In the genomic region with DNA sequence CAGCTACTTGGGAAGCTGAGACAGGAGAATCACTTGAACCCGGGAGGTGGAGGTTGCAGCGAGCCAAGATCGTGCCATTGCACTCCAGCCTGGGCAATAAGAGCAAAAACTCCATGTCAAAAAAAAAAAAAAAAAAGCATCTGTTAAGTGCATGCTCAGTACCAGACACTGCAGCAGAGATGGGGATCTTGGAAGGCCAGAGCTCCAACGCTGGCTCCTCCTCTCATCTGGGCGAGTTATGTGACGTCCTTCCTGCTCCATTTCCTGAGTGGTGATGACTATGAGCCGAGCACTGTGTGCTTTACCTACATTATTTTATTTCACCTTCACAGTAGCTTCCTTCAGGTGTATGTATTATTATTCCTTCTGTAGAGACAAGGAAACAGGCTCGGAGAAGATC, we compare ENCODE assay signal across 26 cellular contexts. TPM values are rescaled to one million over a fixed set of nuclear protein-coding genes. Genes with fewer than 3 reads are reported as not detected.
"Had no signal": no experiment of that assay in that cellular context is flagged by ENCODE, and none has a peak within 500 bp of the region (broad histone marks: within the 10 kb centered on the region; RNA-seq: fewer than 3 reads in every experiment).

No MANE protein-coding gene starts in this region.

- H3K9me3 ChIP-seq: MG63, SJSA1 had no signal

- FAIRE-seq: RCC 7860, TTC549 had no signal

- H3K4me3 Mint-ChIP-seq: activated CD4-positive, alpha-beta memory T cell treated with anti-CD3 and anti-CD28 coated beads for 36 hours; activated CD4-positive, alpha-beta T cell treated with anti-CD3 and anti-CD28 coated beads, Interleukin-2, amount 10 ng/mL, durations not matched to agents 7 days and 5 days; activated naive CD8-positive, alpha-beta T cell treated with anti-CD3 and anti-CD28 coated beads for 36 hours; activated T-cell treated with anti-CD3 and anti-CD28 coated beads, Interleukin-2, amount 50 U/mL, for 4 hours had no signal

- H3K27ac Mint-ChIP-seq: activated CD4-positive, alpha-beta memory T cell treated with anti-CD3 and anti-CD28 coated beads for 36 hours; activated CD4-positive, alpha-beta T cell treated with anti-CD3 and anti-CD28 coated beads, Interleukin-2, amount 10 ng/mL, durations not matched to agents 7 days and 5 days; activated naive CD8-positive, alpha-beta T cell treated with anti-CD3 and anti-CD28 coated beads for 36 hours had no signal

- DNase-seq: activated CD4-positive, alpha-beta memory T cell treated with anti-CD3 and anti-CD28 coated beads for 36 hours; activated CD4-positive, alpha-beta T cell treated with anti-CD3 and anti-CD28 coated beads, Interleukin-2, amount 10 ng/mL, durations not matched to agents 7 days and 5 days; activated CD4-positive, CD25-positive, alpha-beta regulatory T cell; activated CD8-positive, alpha-beta memory T cell treated with anti-CD3 and anti-CD28 coated beads for 24 hours; activated effector memory CD4-positive, alpha-beta T cell treated with anti-CD3 and anti-CD28 coated beads, Interleukin-2, amount 50 U/mL, for 16 hours; activated naive CD4-positive, alpha-beta T cell treated with Interleukin-2 at 50 U/mL for 16 hours; activated naive CD8-positive, alpha-beta T cell treated with anti-CD3 and anti-CD28 coated beads for 36 hours; activated T-cell treated with anti-CD3 and anti-CD28 coated beads, Interleukin-2, amount 50 U/mL, for 4 hours; brain microvascular endothelial cell; MG63; MV-4-11; NCI-H1092 treated with DMSO at 0.1 percent for 48 hours; NCI-H1417 treated with DMSO at 0.1 percent for 48 hours; NCI-H1694; NCI-H2029; NCI-H2107; NCI-H510A treated with DMSO at 0.1 percent for 48 hours; NCI-H69; NK-92 treated with Interleukin-12 subunit alpha and Interleukin-12 subunit beta, amount 100 ng/mL, for 24 hours; SHP77; T-helper 2 cell; T1000 had no signal

- H3K4me3 ChIP-seq: MG63, SJSA1 had no signal

- H3K27me3 Mint-ChIP-seq: activated CD4-positive, alpha-beta memory T cell treated with anti-CD3 and anti-CD28 coated beads for 36 hours; activated naive CD8-positive, alpha-beta T cell treated with anti-CD3 and anti-CD28 coated beads for 36 hours had no signal

- H3K36me3 Mint-ChIP-seq: activated naive CD8-positive, alpha-beta T cell treated with anti-CD3 and anti-CD28 coated beads for 36 hours had no signal

- H3K9me3 Mint-ChIP-seq: activated CD4-positive, alpha-beta memory T cell treated with anti-CD3 and anti-CD28 coated beads for 36 hours; activated CD4-positive, alpha-beta T cell treated with anti-CD3 and anti-CD28 coated beads, Interleukin-2, amount 10 ng/mL, durations not matched to agents 7 days and 5 days; activated naive CD8-positive, alpha-beta T cell treated with anti-CD3 and anti-CD28 coated beads for 36 hours; activated T-cell treated with anti-CD3 and anti-CD28 coated beads, Interleukin-2, amount 50 U/mL, for 4 hours had no signal

- H3K27ac ChIP-seq: brain microvascular endothelial cell, SJSA1, VCaP had no signal

- H3K36me3 ChIP-seq: MG63 had no signal

- ATAC-seq: activated T-cell treated with anti-CD3 and anti-CD28 coated beads, Interleukin-2, amount 50 U/mL, for 4 hours had no signal

RNA-seq across cellular contexts. Expression of a gene that starts 38.5 kb away (rescaled TPM):
- total RNA-seq: activated CD4-positive, alpha-beta memory T cell treated with anti-CD3 and anti-CD28 coated beads for 36 hours; activated CD4-positive, alpha-beta T cell treated with anti-CD3 and anti-CD28 coated beads, Interleukin-2, amount 10 ng/mL, durations not matched to agents 7 days and 5 days; activated T-cell treated with anti-CD3 and anti-CD28 coated beads, Interleukin-2, amount 50 U/mL, for 4 hours; SJSA1 had no signal
